Comparison of ENCODE assay signal across 8 cellular contexts in genomic region chr3:115658032-115658336, GRCh38. TPM values are rescaled to one million over a fixed set of nuclear protein-coding genes. Genes with fewer than 3 reads are reported as not detected.
DNase-seq lines count a peak whose midpoint lies in the region; ATAC-seq, FAIRE-seq and TF ChIP-seq lines count a peak whose summit lies in the region.

No MANE protein-coding gene starts in this region.

- no peak for DNase-seq in stimulated activated naive CD8-positive, alpha-beta T cell treated with anti-CD3 and anti-CD28 coated beads, Interleukin-15, Interleukin-2, amounts not matched to agents 100 U/mL and 50 U/mL, for 24 hours
- DNase-seq in breast epithelium (ENCODE audit: low spot score in 2 of 2) (no peak), mesothelial cell of epicardium (ENCODE audit: low spot score in 2 of 2, unreplicated experiment in 2 of 2) (no peak), D721Med (ENCODE audit: insufficient read length, low spot score) (no peak), GOT3 (lab: John Stamatoyannopoulos, UW) (no peak), cortex of kidney (lab: John Stamatoyannopoulos, UW) (no peak)

- peak overlapping the region; percentile 67 to 84 (median 82) for H3K4me3 ChIP-seq in breast epithelium

- no peaks in the 10 kb centered on the region for H3K36me3 Mint-ChIP-seq in stimulated activated naive CD8-positive, alpha-beta T cell treated with anti-CD3 and anti-CD28 coated beads, Interleukin-15, Interleukin-2, amounts not matched to agents 100 ng/mL and 50 ng/mL, for 24 hours (ENCODE audit: low read depth)
- H3K36me3 Mint-ChIP-seq in mesothelial cell of epicardium: no peaks in the 10 kb centered on the region

- no peaks in the 10 kb centered on the region for H3K27me3 ChIP-seq in breast epithelium

- no peak for FAIRE-seq in D721Med (lab: Jason Lieb, UNC)

- peak overlapping the region; percentile 92 for H3K4me3 Mint-ChIP-seq in stimulated activated naive CD8-positive, alpha-beta T cell treated with anti-CD3 and anti-CD28 coated beads, Interleukin-15, Interleukin-2, amounts not matched to agents 100 ng/mL and 50 ng/mL, for 24 hours
- peak overlapping the region; percentile 79 for H3K4me3 Mint-ChIP-seq in mesothelial cell of epicardium

- peaks cover 64% of the 10 kb centered on the region for H3K4me1 Mint-ChIP-seq in stimulated activated naive CD8-positive, alpha-beta T cell treated with anti-CD3 and anti-CD28 coated beads, Interleukin-15, Interleukin-2, amounts not matched to agents 100 ng/mL and 50 ng/mL, for 24 hours (ENCODE audit: low read depth)
- H3K4me1 Mint-ChIP-seq in mesothelial cell of epicardium: peaks cover 36% of the 10 kb centered on the region

- no peaks in the 10 kb centered on the region for H3K9me3 ChIP-seq in breast epithelium

- peak overlapping the region; percentile 99 for H3K27ac Mint-ChIP-seq in stimulated activated naive CD8-positive, alpha-beta T cell treated with anti-CD3 and anti-CD28 coated beads, Interleukin-15, Interleukin-2, amounts not matched to agents 100 ng/mL and 50 ng/mL, for 24 hours
- H3K27ac Mint-ChIP-seq in mesothelial cell of epicardium: peak overlapping the region; percentile 99

- no peak for TF ChIP-seq CTCF in breast epithelium (IDR thresholded peaks at IDR 0.05)
- no peak for TF ChIP-seq CTCF in mesothelial cell of epicardium (IDR thresholded peaks at IDR 0.05; ENCODE audit: unreplicated experiment)
- TF ChIP-seq CTCF in D721Med (IDR thresholded peaks at IDR 0.05; ENCODE audit: insufficient read depth, missing control alignments): no peak

- H3K36me3 ChIP-seq in breast epithelium: no peaks in the 10 kb centered on the region

- H3K27ac ChIP-seq in breast epithelium: peak overlapping the region; percentile 94 to 95

- no peaks in the 10 kb centered on the region for H3K4me1 ChIP-seq in breast epithelium

- intact Hi-C loops in breast epithelium (cut with DNase I; ENCODE audit: low total_unique reads): no loop called here

- H3K27me3 Mint-ChIP-seq in stimulated activated naive CD8-positive, alpha-beta T cell treated with anti-CD3 and anti-CD28 coated beads, Interleukin-15, Interleukin-2, amounts not matched to agents 100 ng/mL and 50 ng/mL, for 24 hours: no peaks in the 10 kb centered on the region
- no peaks in the 10 kb centered on the region for H3K27me3 Mint-ChIP-seq in mesothelial cell of epicardium (ENCODE audit: low read depth)

- no peak for TF ChIP-seq POLR2A in breast epithelium (IDR thresholded peaks at IDR 0.05)

- no peaks in the 10 kb centered on the region for H3K9me3 Mint-ChIP-seq in stimulated activated naive CD8-positive, alpha-beta T cell treated with anti-CD3 and anti-CD28 coated beads, Interleukin-15, Interleukin-2, amounts not matched to agents 100 ng/mL and 50 ng/mL, for 24 hours
- no peaks in the 10 kb centered on the region for H3K9me3 Mint-ChIP-seq in mesothelial cell of epicardium

- no peak for ATAC-seq in stimulated activated naive CD8-positive, alpha-beta T cell treated with anti-CD3 and anti-CD28 coated beads, Interleukin-15, Interleukin-2, amounts not matched to agents 100 U/mL and 50 U/mL, for 24 hours
- no peak for ATAC-seq in HG03025 (IDR thresholded peaks at IDR 0.05; ENCODE audit: low FRiP score, unreplicated experiment)

RNA-seq across cellular contexts. Expression of gene GAP43, which starts 34.7 kb away (rescaled TPM):
- total RNA-seq in breast epithelium (under 1 TPM in 1 of 3 donors, not detected in 2; 0.16 TPM), mesothelial cell of epicardium (4.2 to 6.1 TPM (median 5.7 TPM) in 3 replicates)
